In genomic region chr20:47196091-47197081, GRCh38 we compare ENCODE assay signal across 1 cellular context.
A peak's percentile ranks its signal among the peaks of the same experiment; 100 is the strongest.
TF ChIP-seq lines count a peak whose summit lies in the region.

No MANE protein-coding gene starts in this region.

TF ChIP-seq in HepG2, 621 proteins besides CTCF, POLR2A, EP300 and RAD21 (continued from another document and continues in another):
- TF ChIP-seq HNF1A (IDR thresholded peaks at IDR 0.05; ENCODE audit: low read depth), result peak; percentile 10; the same call in 1 of the 2 replicates
- no peak for TF ChIP-seq HNF1A (CRISPR knock-in tag; IDR thresholded peaks at IDR 0.05; ENCODE audit: borderline replicate concordance)
- peak; percentile 66; the same call in 1 of the 2 replicates for TF ChIP-seq SIX1 (CRISPR knock-in tag; IDR thresholded peaks at IDR 0.05; ENCODE audit: borderline replicate concordance)
- no peak for TF ChIP-seq PRDM15 (CRISPR knock-in tag; IDR thresholded peaks at IDR 0.05)
- no peak for TF ChIP-seq ZNF629 (CRISPR knock-in tag; conservative IDR thresholded peaks at IDR 0.05)
- TF ChIP-seq ZBTB14 (CRISPR knock-in tag; IDR thresholded peaks at IDR 0.05), result no peak
- TF ChIP-seq XRCC5 (optimal IDR thresholded peaks at IDR 0.05; ENCODE audit: low read length), result peak; percentile 94
- TF ChIP-seq THAP9 (CRISPR knock-in tag; IDR thresholded peaks at IDR 0.05; ENCODE audit: borderline replicate concordance), result peak; percentile 8; the same call in 1 of the 2 replicates
- TF ChIP-seq ZFP36L2 (CRISPR knock-in tag; IDR thresholded peaks at IDR 0.05), result no peak; the same call in 1 of the 2 replicates
- TF ChIP-seq AHR (CRISPR knock-in tag; IDR thresholded peaks at IDR 0.05), result no peak
- peak; percentile 78; the same call in 1 of the 2 replicates for TF ChIP-seq ZSCAN21 (CRISPR knock-in tag; IDR thresholded peaks at IDR 0.05; ENCODE audit: borderline replicate concordance)
- no peak for TF ChIP-seq ZNF230 (CRISPR knock-in tag; IDR thresholded peaks at IDR 0.05)
- TF ChIP-seq ARNTL (CRISPR knock-in tag; IDR thresholded peaks at IDR 0.05), result no peak
- no peak for TF ChIP-seq ZNF282 (IDR thresholded peaks at IDR 0.05; ENCODE audit: partially characterized antibody)
- TF ChIP-seq ZNF143 (CRISPR knock-in tag; IDR thresholded peaks at IDR 0.05), result peak; percentile 55
- 0 out of 2 replicates have a peak, but pooled peaks have one; percentile 62 for TF ChIP-seq ZNF337 (CRISPR knock-in tag; IDR thresholded peaks at IDR 0.05; ENCODE audit: borderline replicate concordance, low read depth)
- TF ChIP-seq MAX (IDR thresholded peaks at IDR 0.05), result no peak
- no peak for TF ChIP-seq ZNF570 (CRISPR knock-in tag; IDR thresholded peaks at IDR 0.05; ENCODE audit: borderline replicate concordance)
- TF ChIP-seq NRL (CRISPR knock-in tag; IDR thresholded peaks at IDR 0.05; ENCODE audit: borderline replicate concordance), result peak; percentile 59; the same call in 1 of the 2 replicates
- peak; percentile 65; the same call in 1 of the 2 replicates for TF ChIP-seq SP140L (CRISPR knock-in tag; IDR thresholded peaks at IDR 0.05; ENCODE audit: borderline replicate concordance)
- TF ChIP-seq FOSL2 (CRISPR knock-in tag; IDR thresholded peaks at IDR 0.05), result peak; percentile 79
- TF ChIP-seq PITX1 (CRISPR knock-in tag; IDR thresholded peaks at IDR 0.05), result peak; percentile 67; the same call in 1 of the 2 replicates
- TF ChIP-seq CENPX (CRISPR knock-in tag; IDR thresholded peaks at IDR 0.05), result no peak
- TF ChIP-seq ZNF660 (CRISPR knock-in tag; IDR thresholded peaks at IDR 0.05; ENCODE audit: borderline replicate concordance, low read depth), result no peak
- TF ChIP-seq KMT2A (CRISPR knock-in tag; IDR thresholded peaks at IDR 0.05), result peak; percentile 59; the same call in 1 of the 2 replicates
- TF ChIP-seq ZSCAN22 (CRISPR knock-in tag; IDR thresholded peaks at IDR 0.05), result no peak
- peak; percentile 52; the same call in 1 of the 2 replicates for TF ChIP-seq PPARG (CRISPR knock-in tag; conservative IDR thresholded peaks at IDR 0.05)
- TF ChIP-seq ZMYM2 (CRISPR knock-in tag; IDR thresholded peaks at IDR 0.05), result no peak
- TF ChIP-seq ZIK1 (CRISPR knock-in tag; IDR thresholded peaks at IDR 0.05; ENCODE audit: borderline replicate concordance, low read depth), result no peak
- 0 out of 2 replicates have a peak, but pooled peaks have one; percentile 2 for TF ChIP-seq PAX8 (CRISPR knock-in tag; IDR thresholded peaks at IDR 0.05; ENCODE audit: borderline replicate concordance)
- TF ChIP-seq ZNF549 (CRISPR knock-in tag; IDR thresholded peaks at IDR 0.05), result no peak
- peak; percentile 25; the same call in 1 of the 2 replicates for TF ChIP-seq NFYB (CRISPR knock-in tag; IDR thresholded peaks at IDR 0.05)
- peak; percentile 54; the same call in 1 of the 2 replicates for TF ChIP-seq ZNF574 (CRISPR knock-in tag; IDR thresholded peaks at IDR 0.05)
- no peak for TF ChIP-seq ATM (IDR thresholded peaks at IDR 0.05; ENCODE audit: borderline replicate concordance)
- TF ChIP-seq MAF1 (CRISPR knock-in tag; IDR thresholded peaks at IDR 0.05; ENCODE audit: borderline replicate concordance), result no peak
- peak; percentile 47; the same call in 1 of the 2 replicates for TF ChIP-seq GZF1 (CRISPR knock-in tag; IDR thresholded peaks at IDR 0.05)
- TF ChIP-seq RBFOX2 (IDR thresholded peaks at IDR 0.05; ENCODE audit: low read depth, low read length), result no peak
- no peak for TF ChIP-seq POLR2G (IDR thresholded peaks at IDR 0.05; ENCODE audit: low read depth, low read length)
- TF ChIP-seq ZNF773 (CRISPR knock-in tag; IDR thresholded peaks at IDR 0.05; ENCODE audit: borderline replicate concordance), result no peak
- no peak for TF ChIP-seq ZNF367 (CRISPR knock-in tag; IDR thresholded peaks at IDR 0.05; ENCODE audit: borderline replicate concordance)
- TF ChIP-seq CEBPZ (IDR thresholded peaks at IDR 0.05; ENCODE audit: low read length), result no peak
- no peak for TF ChIP-seq ZNF496 (CRISPR knock-in tag; IDR thresholded peaks at IDR 0.05; ENCODE audit: insufficient replicate concordance)
